ENCODE assay signal across 14 cellular contexts in genomic region chr15:25858952-25859760, GRCh38. TPM values are rescaled to one million over a fixed set of nuclear protein-coding genes. Genes with fewer than 3 reads are reported as not detected.
A peak's percentile ranks its signal among the peaks of the same experiment; 100 is the strongest.
DNase-seq lines count a peak whose midpoint lies in the region; ATAC-seq and TF ChIP-seq lines count a peak whose summit lies in the region.
"Had no signal": no experiment of that assay in that cellular context is flagged by ENCODE, and none has a peak within 500 bp of the region (broad histone marks: within the 10 kb centered on the region; RNA-seq: fewer than 3 reads in every experiment).

No MANE protein-coding gene starts in this region.

- in situ Hi-C loops in IMR-90 (cut with MboI; ENCODE audit: low sequenced_read_pairs): no loop called here

- peak overlapping the region in 6 of 11 experiments; percentile 3 to 85 (median 31); a peak in 7 of 22 replicates for H3K9ac ChIP-seq in BLaER1 treated with 17β-estradiol and CSF1 and Interleukin-3, amounts not matched to agents 10 nM and 100 nM
- H3K9ac ChIP-seq in IMR-90 (ENCODE audit: low read depth, low read length): no peak overlapping the region

- H3K79me1 ChIP-seq in IMR-90 (ENCODE audit: low read depth in 1 of 2, low read length in 2 of 2): peaks cover 12 to 73% of the 10 kb centered on the region in 2 experiments; a peak in 3 of 4 replicates

- peak overlapping the region in 2 of 10 experiments; percentile 22 to 85; a peak in 1 of 20 replicates for H3K4me3 ChIP-seq in BLaER1 treated with 17β-estradiol and CSF1 and Interleukin-3, amounts not matched to agents 10 nM and 100 nM
- no peak overlapping the region for H3K4me3 ChIP-seq in IMR-90 (ENCODE audit: insufficient read depth, low read depth, low read length)
- no peak overlapping the region for H3K4me3 ChIP-seq in osteoblast (ENCODE audit: insufficient read depth, low read length)
- H3K4me3 ChIP-seq in vagina: no peak overlapping the region
- H3K4me3 ChIP-seq in testis: no peak overlapping the region
- H3K4me3 ChIP-seq: psoas muscle, SK-N-MC had no signal

- H3K27ac Mint-ChIP-seq in dendritic cell treated with granulocyte-macrophage colony-stimulating factor and Interleukin-4, amounts not matched to agents 40 ng/mL and 50 ng/mL, for 4 days: peak overlapping the region; percentile 8

- H3K14ac ChIP-seq in IMR-90 (replicated peaks; ENCODE audit: low read depth, low read length): no peak overlapping the region; the same call in 1 of the 2 replicates

- dilution Hi-C loops in IMR-90 (cut with HindIII; ENCODE audit: low sequenced_read_pairs, unreplicated experiment): no loop called here

- TF ChIP-seq RAD21 in IMR-90 (IDR thresholded peaks at IDR 0.05; ENCODE audit: low read length): no peak

- no peak overlapping the region for H2BK5ac ChIP-seq in IMR-90 (ENCODE audit: low read depth, low read length, poor library complexity, severe bottlenecking)

- no peak for TF ChIP-seq POLR2A in IMR-90 (IDR thresholded peaks at IDR 0.05; ENCODE audit: low read depth, low read length)
- no peak for TF ChIP-seq POLR2A in vagina (IDR thresholded peaks at IDR 0.05)
- no peak for TF ChIP-seq POLR2A in testis (IDR thresholded peaks at IDR 0.05)

- no peaks in the 10 kb centered on the region for H3K9me3 Mint-ChIP-seq in dendritic cell treated with granulocyte-macrophage colony-stimulating factor and Interleukin-4, amounts not matched to agents 40 ng/mL and 50 ng/mL, for 4 days

- H4K91ac ChIP-seq in IMR-90 (ENCODE audit: insufficient read depth, low read depth, low read length): peak overlapping the region; percentile 9; the same call in 1 of the 2 replicates

- H2BK120ac ChIP-seq in IMR-90 (ENCODE audit: low read depth, low read length): no peak overlapping the region; the same call in 1 of the 2 replicates

- no peaks in the 10 kb centered on the region for H3K9me3 ChIP-seq in BLaER1 treated with 17β-estradiol and CSF1 and Interleukin-3, amounts not matched to agents 10 nM and 100 nM (replicated peaks in 1 of 11)
- H3K9me3 ChIP-seq in IMR-90 (ENCODE audit: control insufficient read depth, insufficient read depth, low read length) (no peaks in the 10 kb centered on the region), osteoblast (ENCODE audit: low read depth, low read length) (no peaks in the 10 kb centered on the region), vagina (no peaks in the 10 kb centered on the region), testis (no peaks in the 10 kb centered on the region)
- H3K9me3 ChIP-seq: HAP-1, psoas muscle had no signal

- peaks cover 52% of the 10 kb centered on the region for H3K27me3 Mint-ChIP-seq in dendritic cell treated with granulocyte-macrophage colony-stimulating factor and Interleukin-4, amounts not matched to agents 40 ng/mL and 50 ng/mL, for 4 days

- H2AK5ac ChIP-seq in IMR-90 (ENCODE audit: low read depth, low read length): no peak overlapping the region

- H2AFZ ChIP-seq in IMR-90 (replicated peaks; ENCODE audit: low read length, poor library complexity): no peak overlapping the region
- no peak overlapping the region for H2AFZ ChIP-seq in osteoblast (ENCODE audit: low read length)

- H3K36me3 ChIP-seq in BLaER1 treated with 17β-estradiol and CSF1 and Interleukin-3, amounts not matched to agents 10 nM and 100 nM: peaks cover 0 to 14% (median 0%) of the 10 kb centered on the region in 11 experiments; a peak in 5 of 22 replicates
- H3K36me3 ChIP-seq in IMR-90 (ENCODE audit: control insufficient read depth, insufficient read depth, low read length) (peaks cover 1% of the 10 kb centered on the region; the same call in 1 of the 2 replicates), osteoblast (ENCODE audit: insufficient read depth, low read length) (peaks cover 8% of the 10 kb centered on the region), vagina (no peaks in the 10 kb centered on the region), testis (ENCODE audit: low read depth, missing control alignments) (no peaks in the 10 kb centered on the region)

- peaks cover 22% of the 10 kb centered on the region for H3K9me1 ChIP-seq in IMR-90 (ENCODE audit: insufficient read depth, low read length)

- peak overlapping the region; percentile 57 for H3K4me3 Mint-ChIP-seq in dendritic cell treated with granulocyte-macrophage colony-stimulating factor and Interleukin-4, amounts not matched to agents 40 ng/mL and 50 ng/mL, for 4 days

- H3K27ac ChIP-seq in BLaER1 treated with 17β-estradiol and CSF1 and Interleukin-3, amounts not matched to agents 10 nM and 100 nM: peak overlapping the region in 3 of 11 experiments; percentile 2 to 35 (median 9); a peak in 2 of 22 replicates
- no peak overlapping the region for H3K27ac ChIP-seq in IMR-90 (ENCODE audit: insufficient read depth, low read length)
- H3K27ac ChIP-seq in osteoblast (ENCODE audit: low read depth, low read length): no peak overlapping the region
- H3K27ac ChIP-seq in vagina: no peak overlapping the region
- no peak overlapping the region for H3K27ac ChIP-seq in testis
- H3K27ac ChIP-seq: psoas muscle, SK-N-MC had no signal

- no peak overlapping the region for H4K5ac ChIP-seq in IMR-90 (ENCODE audit: low read depth, low read length)

- TF ChIP-seq CTCF in IMR-90 (conservative IDR thresholded peaks at IDR 0.05; ENCODE audit: low read depth, low read length): no peak
- TF ChIP-seq CTCF in osteoblast (IDR thresholded peaks at IDR 0.05; ENCODE audit: extremely low read depth, low read depth, low read length): no peak
- TF ChIP-seq CTCF in vagina (IDR thresholded peaks at IDR 0.05): no peak
- no peak for TF ChIP-seq CTCF in testis (IDR thresholded peaks at IDR 0.05)

- CTCF ChIA-PET in IMR-90 (lab: Yijun Ruan, JAX): interaction anchor here (0.7 kb wide), 1 partner anchor 123 kb away, joined by 6 read pairs; no protein-coding TSS in a partner anchor

- H3K4me1 ChIP-seq in BLaER1 treated with 17β-estradiol and CSF1 and Interleukin-3, amounts not matched to agents 10 nM and 100 nM: peaks cover 35 to 68% (median 54%) of the 10 kb centered on the region in 10 experiments
- H3K4me1 ChIP-seq in IMR-90 (ENCODE audit: control insufficient read depth, insufficient read depth, low read length) (peaks cover 22% of the 10 kb centered on the region), osteoblast (ENCODE audit: insufficient read depth, low read length) (peaks cover 26% of the 10 kb centered on the region), vagina (peaks cover 37% of the 10 kb centered on the region), testis (peaks cover 9% of the 10 kb centered on the region)

- BruUV-seq in IMR-90 (replicated peaks; lab: Mats Ljungman, UMichigan): no TSS peak

- no peak overlapping the region for H3K18ac ChIP-seq in IMR-90 (ENCODE audit: low read depth, low read length)

- H3K4ac ChIP-seq in IMR-90 (ENCODE audit: low read depth, low read length): peak overlapping the region; percentile 36; the same call in 1 of the 2 replicates

- 0 out of 2 replicates have a peak overlapping the region, but pooled peaks have one; percentile 1 for H2BK20ac ChIP-seq in IMR-90 (ENCODE audit: low read depth, low read length)

- peaks cover 85% of the 10 kb centered on the region for H3K79me2 ChIP-seq in osteoblast (ENCODE audit: insufficient read depth, low read length)

- POLR2A ChIA-PET in IMR-90 (lab: Charles Lee; ENCODE audit: unreplicated experiment): no interaction called here

- H2AK9ac ChIP-seq in IMR-90 (replicated peaks; ENCODE audit: low read depth, low read length, poor library complexity): no peak overlapping the region

- H3K4me2 ChIP-seq in BLaER1 treated with 17β-estradiol and CSF1 and Interleukin-3, amounts not matched to agents 10 nM and 100 nM: peak overlapping the region; percentile 33 to 100 (median 99); a peak in 19 of 22 replicates
- H3K4me2 ChIP-seq in IMR-90 (ENCODE audit: low read depth, low read length) (no peak overlapping the region), osteoblast (ENCODE audit: insufficient read depth, low read length) (no peak overlapping the region)

- H3K4me1 Mint-ChIP-seq in dendritic cell treated with granulocyte-macrophage colony-stimulating factor and Interleukin-4, amounts not matched to agents 40 ng/mL and 50 ng/mL, for 4 days (ENCODE audit: low read depth): peaks cover 49% of the 10 kb centered on the region

- H3K36me3 Mint-ChIP-seq in dendritic cell treated with granulocyte-macrophage colony-stimulating factor and Interleukin-4, amounts not matched to agents 40 ng/mL and 50 ng/mL, for 4 days (ENCODE audit: low read depth): peaks cover 6% of the 10 kb centered on the region

- peaks cover 0 to 34% (median 5%) of the 10 kb centered on the region in 11 experiments; a peak in 4 of 22 replicates for H4K20me1 ChIP-seq in BLaER1 treated with 17β-estradiol and CSF1 and Interleukin-3, amounts not matched to agents 10 nM and 100 nM
- H4K20me1 ChIP-seq in IMR-90 (ENCODE audit: insufficient read depth, low read length): peaks cover 11% of the 10 kb centered on the region; the same call in 1 of the 2 replicates
- H4K20me1 ChIP-seq in osteoblast (ENCODE audit: insufficient read depth, low read length): peaks cover 4% of the 10 kb centered on the region

- H3K56ac ChIP-seq in IMR-90 (ENCODE audit: extremely low read depth, insufficient read depth, low read length): no peak overlapping the region

- H3K23ac ChIP-seq in IMR-90 (ENCODE audit: low read depth, low read length): no peak overlapping the region

- WGBS in IMR-90 (ENCODE audit: extremely low coverage in 2 of 2, insufficient read length in 1 of 2), 2 experiments: 100% methylated on average over 1 of the region's 13 CpGs; no CpG with 5 or more reads in 1 of the 2 experiments
- 75 to 77% methylated on average over 7 to 13 of the region's 13 CpGs for WGBS in testis, 2 donors

- no peak overlapping the region for H2BK15ac ChIP-seq in IMR-90 (ENCODE audit: low read depth, low read length)

- no peak for DNase-seq in IMR-90
- peak; percentile 66 for DNase-seq in osteoblast (ENCODE audit: insufficient read length, low spot score, missing footprints)
- no peak for DNase-seq in stimulated activated CD4-positive, alpha-beta T cell treated with anti-CD3 and anti-CD28 coated beads, Interleukin-2, amount 100 ng/mL, for 48 hours
- no peak for DNase-seq in vagina (ENCODE audit: extremely low spot score in 2 of 2)
- no peak for DNase-seq in testis
- DNase-seq: activated CD4-positive, CD25-positive, alpha-beta regulatory T cell treated with anti-CD3 and anti-CD28 coated beads, Interleukin-2, amount 50 U/mL, for 72 hours; COR-L47; dermis blood vessel endothelial cell; psoas muscle had no signal

- H3K27me3 ChIP-seq in BLaER1 treated with 17β-estradiol and CSF1 and Interleukin-3, amounts not matched to agents 10 nM and 100 nM: peaks cover 0 to 54% (median 0%) of the 10 kb centered on the region in 11 experiments; a peak in 11 of 22 replicates
- no peaks in the 10 kb centered on the region for H3K27me3 ChIP-seq in IMR-90 (ENCODE audit: control insufficient read depth, insufficient read depth, low read length)
- no peaks in the 10 kb centered on the region for H3K27me3 ChIP-seq in osteoblast (ENCODE audit: insufficient read depth, low read length)
- H3K27me3 ChIP-seq in vagina: no peaks in the 10 kb centered on the region
- H3K27me3 ChIP-seq in testis: no peaks in the 10 kb centered on the region

- ATAC-seq in IMR-90 (ENCODE audit: low read depth) (no peak), GM19324 (IDR thresholded peaks at IDR 0.05; ENCODE audit: low FRiP score, unreplicated experiment) (no peak)

- H4K8ac ChIP-seq in IMR-90 (ENCODE audit: low read depth in 2 of 2, low read length in 2 of 2): peak overlapping the region in 1 of 2 experiments; percentile 1; a peak in 1 of 4 replicates

- intact Hi-C loops in IMR-90 (cut with micrococcal nuclease) (no loop called here), vagina (cut with DNase I) (no loop called here), testis (cut with DNase I; ENCODE audit: low total_unique reads) (no loop called here)
- intact Hi-C loops in dendritic cell treated with granulocyte-macrophage colony-stimulating factor and Interleukin-4, amounts not matched to agents 40 ng/mL and 50 ng/mL, for 4 days (cut with micrococcal nuclease): no loop called here

RNA-seq across cellular contexts. Expression of gene ATP10A, which starts 4.0 kb away (rescaled TPM):
- total RNA-seq in IMR-90 (2012; rRNA removed) (12.8 and 13.8 TPM in 2 replicates), osteoblast (26.5 and 32.9 TPM in 2 replicates), vagina (3.2 TPM), testis (10 to 100 TPM; 22.8 to 26.5 TPM)
- polyA plus RNA-seq in IMR-90 (2012; rRNA removed) (16.0 and 16.9 TPM in 2 replicates), testis (ENCODE audit: insufficient read depth, low read depth, low replicate concordance) (13.6 TPM)
- polyA plus RNA-seq in IMR-90 (2012; cell fraction: cytosol; rRNA removed): 8.3 and 9.4 TPM in 2 replicates
- 23.5 and 28.3 TPM in 2 replicates for polyA plus RNA-seq in IMR-90 (2012; cell fraction: nucleus; rRNA removed; ENCODE audit: low replicate concordance)

Comparison
In these comparisons a context has a peak if more than half of its experiments do, and no peak if none do; other contexts are left out.
1. H3K4me2 ChIP-seq: peak in BLaER1 treated with 17β-estradiol and CSF1 and Interleukin-3, amounts not matched to agents 10 nM and 100 nM (11 of 11); none in IMR-90 (single experiment) and osteoblast (single experiment).